ENCODE assay signal across 10 cellular contexts in the genomic region with DNA sequence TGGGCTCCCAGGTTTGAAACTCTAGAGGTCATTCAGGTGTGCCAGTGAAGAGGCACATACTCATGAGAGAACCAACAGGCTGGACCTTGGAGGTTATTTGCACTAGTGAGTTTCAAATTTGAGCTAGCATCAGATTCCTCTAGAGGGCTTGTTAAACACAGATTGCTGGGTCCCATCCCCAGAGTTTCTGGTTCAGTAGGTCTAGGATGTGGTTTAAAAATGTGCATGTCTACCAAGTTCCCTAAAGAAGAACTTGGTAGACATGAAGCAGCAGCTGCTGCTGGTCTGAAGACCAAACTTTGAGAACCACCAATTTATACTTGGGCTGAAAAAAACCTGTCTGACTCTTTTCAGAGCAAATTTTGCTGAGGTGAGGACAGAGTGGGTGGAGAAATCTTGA.
A peak's percentile ranks its signal among the peaks of the same experiment; 100 is the strongest.
DNase-seq lines count a peak whose midpoint lies in the region; ATAC-seq and TF ChIP-seq lines count a peak whose summit lies in the region.
"Had no signal": no experiment of that assay in that cellular context is flagged by ENCODE, and none has a peak within 500 bp of the region (broad histone marks: within the 10 kb centered on the region; RNA-seq: fewer than 3 reads in every experiment).

No MANE protein-coding gene starts in this region.

- peak overlapping the region; percentile 34 for H3K27ac ChIP-seq in psoas muscle

- no peak for DNase-seq in activated T-cell treated with anti-CD3 and anti-CD28 coated beads, Interleukin-2, amount 50 U/mL, for 72 hours
- DNase-seq in psoas muscle, result no peak
- no peak for DNase-seq in NCI-H1694 (lab: John Stamatoyannopoulos, UW)
- no peak for DNase-seq in foreskin fibroblast
- DNase-seq in retina, result no peak
- DNase-seq: nephron progenitor cell, PC-3 had no signal

- no peaks in the 10 kb centered on the region for H3K9me3 ChIP-seq in psoas muscle

- H3K9me3 Mint-ChIP-seq in activated T-cell treated with anti-CD3 and anti-CD28 coated beads, Interleukin-2, amount 50 U/mL, for 72 hours, result no peaks in the 10 kb centered on the region
- H3K9me3 Mint-ChIP-seq: nephron progenitor cell had no signal

- peaks cover 72% of the 10 kb centered on the region for H3K4me1 ChIP-seq in psoas muscle

- H3K27me3 Mint-ChIP-seq in activated T-cell treated with anti-CD3 and anti-CD28 coated beads, Interleukin-2, amount 50 U/mL, for 72 hours (ENCODE audit: low read depth), result no peaks in the 10 kb centered on the region

- peak overlapping the region; percentile 77 to 79 for H3K4me3 Mint-ChIP-seq in activated T-cell treated with anti-CD3 and anti-CD28 coated beads, Interleukin-2, amount 50 U/mL, for 72 hours
- H3K4me3 Mint-ChIP-seq: nephron progenitor cell had no signal

- peaks cover 92% of the 10 kb centered on the region for H3K4me1 Mint-ChIP-seq in activated T-cell treated with anti-CD3 and anti-CD28 coated beads, Interleukin-2, amount 50 U/mL, for 72 hours (ENCODE audit: low read depth)

- H3K4me3 ChIP-seq in psoas muscle, result no peak overlapping the region
- H3K4me3 ChIP-seq in foreskin fibroblast (ENCODE audit: low read depth in 1 of 2, low read length in 2 of 2), result no peak overlapping the region

- peak; percentile 38 for ATAC-seq in GM18502 (IDR thresholded peaks at IDR 0.05; ENCODE audit: poor library complexity, unreplicated experiment)
- ATAC-seq in HG02759 (IDR thresholded peaks at IDR 0.05; ENCODE audit: unreplicated experiment), result peak; percentile 39
- ATAC-seq in activated T-cell treated with anti-CD3 and anti-CD28 coated beads, Interleukin-2, amount 50 U/mL, for 72 hours (replicated peaks in 1 of 2), result no peak
- no peak for ATAC-seq in psoas muscle
- ATAC-seq in HG02571 (IDR thresholded peaks at IDR 0.05; ENCODE audit: unreplicated experiment), result no peak
- ATAC-seq: PC-3 had no signal

- peaks cover 3 to 15% of the 10 kb centered on the region in 2 donors for H3K36me3 Mint-ChIP-seq in activated T-cell treated with anti-CD3 and anti-CD28 coated beads, Interleukin-2, amount 50 U/mL, for 72 hours (ENCODE audit: insufficient read depth in 2 of 2)

- TF ChIP-seq CTCF in psoas muscle (IDR thresholded peaks at IDR 0.05), result no peak
- TF ChIP-seq CTCF in foreskin fibroblast (IDR thresholded peaks at IDR 0.05; ENCODE audit: low read depth, low read length), result no peak

- H3K27ac Mint-ChIP-seq in activated T-cell treated with anti-CD3 and anti-CD28 coated beads, Interleukin-2, amount 50 U/mL, for 72 hours, result peak overlapping the region; percentile 88
- H3K27ac Mint-ChIP-seq: nephron progenitor cell had no signal

- no peaks in the 10 kb centered on the region for H3K36me3 ChIP-seq in psoas muscle (ENCODE audit: insufficient read depth in 1 of 2, low read depth in 1 of 2)

- H3K27me3 ChIP-seq in psoas muscle (ENCODE audit: insufficient read depth in 3 of 3, low read length in 2 of 3), result no peaks in the 10 kb centered on the region

- intact Hi-C loops in psoas muscle (cut with DNase I), result loop anchor here in 1 of 2 donors (5.0 kb wide), 1 partner anchor 46 kb away; no protein-coding TSS in a partner anchor

Comparison
In these comparisons a context has a peak if more than half of its experiments do, and no peak if none do; other contexts are left out.
1. ATAC-seq: peak in GM18502 (single experiment) and HG02759 (single experiment); none in activated T-cell treated with anti-CD3 and anti-CD28 coated beads, Interleukin-2, amount 50 U/mL, for 72 hours (0 of 2), psoas muscle (0 of 4) and HG02571 (single experiment).